17 cellular contexts compared by ENCODE assay signal in genomic region chrX:15820106-15821073, GRCh38. TPM values are rescaled to one million over a fixed set of nuclear protein-coding genes. Genes with fewer than 3 reads are reported as not detected.
DNase-seq lines count a peak whose midpoint lies in the region; ATAC-seq and TF ChIP-seq lines count a peak whose summit lies in the region.
"Had no signal": no experiment of that assay in that cellular context is flagged by ENCODE, and none has a peak within 500 bp of the region (broad histone marks: within the 10 kb centered on the region; RNA-seq: fewer than 3 reads in every experiment).

No MANE protein-coding gene starts in this region.

- H3K9me3 ChIP-seq in CD4-positive, CD25-positive, alpha-beta regulatory T cell (ENCODE audit: control insufficient read depth in 2 of 2, low read length in 2 of 2) = no peaks in the 10 kb centered on the region
- H3K9me3 ChIP-seq in T-helper 17 cell (ENCODE audit: control insufficient read depth, low read length, poor library complexity, severe bottlenecking) (no peaks in the 10 kb centered on the region), sigmoid colon (no peaks in the 10 kb centered on the region)
- H3K9me3 ChIP-seq: BLaER1, right atrium auricular region had no signal

- no peak for TF ChIP-seq CTCF in fibroblast of mammary gland (conservative IDR thresholded peaks at IDR 0.05; ENCODE audit: control insufficient read depth, insufficient read depth, low read depth, low read length)
- no peak for TF ChIP-seq CTCF in sigmoid colon (IDR thresholded peaks at IDR 0.05)

- H3K27ac ChIP-seq in CD4-positive, CD25-positive, alpha-beta regulatory T cell (ENCODE audit: insufficient read depth, low read length, poor library complexity, severe bottlenecking) = no peak overlapping the region
- H3K27ac ChIP-seq in sigmoid colon = no peak overlapping the region
- H3K27ac ChIP-seq: BLaER1, epithelial cell of prostate, HL-60, KMS-11, neural progenitor cell, right atrium auricular region had no signal

- no peak for ATAC-seq in CD4-positive, CD25-positive, alpha-beta regulatory T cell (ENCODE audit: low read depth in 2 of 2)
- ATAC-seq in T-helper 17 cell (no peak), HG02938 (IDR thresholded peaks at IDR 0.05; ENCODE audit: unreplicated experiment) (no peak)

- no peak overlapping the region for H3K4me3 Mint-ChIP-seq in CD4-positive, CD25-positive, alpha-beta regulatory T cell
- no peak overlapping the region for H3K4me3 Mint-ChIP-seq in T-helper 17 cell
- H3K4me3 Mint-ChIP-seq: neural progenitor cell had no signal

- peaks cover 50% of the 10 kb centered on the region for H3K36me3 ChIP-seq in CD4-positive, CD25-positive, alpha-beta regulatory T cell (ENCODE audit: control insufficient read depth, insufficient read depth, low read length)
- peaks cover 0 to 44% (median 5%) of the 10 kb centered on the region in 4 donors for H3K36me3 ChIP-seq in sigmoid colon

- H3K27me3 Mint-ChIP-seq in CD4-positive, CD25-positive, alpha-beta regulatory T cell = no peaks in the 10 kb centered on the region
- H3K27me3 Mint-ChIP-seq in T-helper 17 cell = no peaks in the 10 kb centered on the region

- H3K9me3 Mint-ChIP-seq in CD4-positive, CD25-positive, alpha-beta regulatory T cell = no peaks in the 10 kb centered on the region
- H3K9me3 Mint-ChIP-seq: neural progenitor cell had no signal

- no peak for TF ChIP-seq EP300 in sigmoid colon (IDR thresholded peaks at IDR 0.05)

- no peak for TF ChIP-seq POLR2A in sigmoid colon (IDR thresholded peaks at IDR 0.05)

- H3K4me1 ChIP-seq in CD4-positive, CD25-positive, alpha-beta regulatory T cell (ENCODE audit: control insufficient read depth, insufficient read depth, low read length, poor library complexity, severe bottlenecking) = peaks cover 14% of the 10 kb centered on the region
- no peaks in the 10 kb centered on the region for H3K4me1 ChIP-seq in sigmoid colon
- H3K4me1 ChIP-seq: right atrium auricular region had no signal

- H3K4me1 Mint-ChIP-seq in CD4-positive, CD25-positive, alpha-beta regulatory T cell = peaks cover 4 to 20% (median 14%) of the 10 kb centered on the region in 4 donors
- H3K4me1 Mint-ChIP-seq in T-helper 17 cell = peaks cover 14% of the 10 kb centered on the region
- H3K4me1 Mint-ChIP-seq: neural progenitor cell had no signal

- 79 to 91% methylated on average over 14 of the region's 14 CpGs for WGBS in sigmoid colon, 2 donors

- no peaks in the 10 kb centered on the region for H3K27me3 ChIP-seq in CD4-positive, CD25-positive, alpha-beta regulatory T cell (ENCODE audit: control insufficient read depth, insufficient read depth, low read length)
- no peaks in the 10 kb centered on the region for H3K27me3 ChIP-seq in sigmoid colon
- H3K27me3 ChIP-seq: BLaER1, neural progenitor cell, right atrium auricular region had no signal

- no peak overlapping the region for H3K4me3 ChIP-seq in CD4-positive, CD25-positive, alpha-beta regulatory T cell (ENCODE audit: low read depth, low read length)
- H3K4me3 ChIP-seq in fibroblast of mammary gland (ENCODE audit: control insufficient read depth, low read depth, low read length) (no peak overlapping the region), sigmoid colon (no peak overlapping the region)
- H3K4me3 ChIP-seq: BLaER1, neural progenitor cell, right atrium auricular region had no signal

- H3K36me3 Mint-ChIP-seq in CD4-positive, CD25-positive, alpha-beta regulatory T cell = peaks cover 50% of the 10 kb centered on the region
- H3K36me3 Mint-ChIP-seq in T-helper 17 cell (ENCODE audit: low read depth) = peaks cover 5% of the 10 kb centered on the region

- DNase-seq in A172 (ENCODE audit: low spot score) (peak; percentile 22), T-helper 17 cell (no peak), fibroblast of mammary gland (ENCODE audit: low read depth) (peak; percentile 15), Kasumi-1 (lab: John Stamatoyannopoulos, UW) (no peak), sigmoid colon (no peak), SHP77 (lab: John Stamatoyannopoulos, UW) (no peak)
- no peak for DNase-seq in CD4-positive, CD25-positive, alpha-beta regulatory T cell
- DNase-seq: amniotic stem cell, DMS79, NCI-H146 had no signal

- peak overlapping the region in 2 of 3 donors; percentile 21 to 84 for H3K27ac Mint-ChIP-seq in CD4-positive, CD25-positive, alpha-beta regulatory T cell
- peak overlapping the region; percentile 51 for H3K27ac Mint-ChIP-seq in T-helper 17 cell
- H3K27ac Mint-ChIP-seq: neural progenitor cell had no signal

- intact Hi-C loops in sigmoid colon (cut with DNase I) = no loop called here

RNA-seq across cellular contexts. Expression of gene ZRSR2, which starts 30.1 kb away (rescaled TPM):
- 5.5 and 8.0 TPM in 2 replicates for total RNA-seq in A172 (2014; rRNA removed; shearing (Covaris generic))
- total RNA-seq in CD4-positive, CD25-positive, alpha-beta regulatory T cell = 47.5 TPM
- polyA plus RNA-seq in CD4-positive, CD25-positive, alpha-beta regulatory T cell = 10 to 100 TPM; 16.6 to 25.3 (median 19.3) TPM
- total RNA-seq in T-helper 17 cell (10 to 100 TPM; 18.5 to 19.6 TPM), sigmoid colon (10 to 100 TPM in 2 of 4 donors, 1 to 10 TPM in 2; 6.8 to 13.8 (median 11.8) TPM)
- 10 to 100 TPM in 2 of 3 donors, 1 to 10 TPM in 1; 8.6 to 15.6 (median 12.6) TPM for polyA plus RNA-seq in sigmoid colon

RNA-seq across cellular contexts. Expression of gene AP1S2, which starts 34.2 kb away (rescaled TPM):
- 125 and 223 TPM in 2 replicates for total RNA-seq in A172 (2014; rRNA removed; shearing (Covaris generic))
- 32.8 TPM for total RNA-seq in CD4-positive, CD25-positive, alpha-beta regulatory T cell
- 10 to 100 TPM; 68.4 to 93.5 (median 77.8) TPM for polyA plus RNA-seq in CD4-positive, CD25-positive, alpha-beta regulatory T cell
- 10 to 100 TPM; 27.0 to 33.3 TPM for total RNA-seq in T-helper 17 cell
- 100 to 1,000 TPM in 1 of 4 donors, 10 to 100 TPM in 3; 71.6 to 156 (median 93.5) TPM for total RNA-seq in sigmoid colon
- polyA plus RNA-seq in sigmoid colon = 10 to 100 TPM; 19.1 to 21.0 (median 20.8) TPM

Comparison
In these comparisons a context has a peak if more than half of its experiments do, and no peak if none do; other contexts are left out.
1. DNase-seq: peak in A172 (single experiment) and fibroblast of mammary gland (single experiment); none in CD4-positive, CD25-positive, alpha-beta regulatory T cell (0 of 3), T-helper 17 cell (0 of 3), Kasumi-1 (0 of 2), sigmoid colon (single experiment) and SHP77 (0 of 2).